In genomic region chr5:131635755-131636479, GRCh38 we compare ENCODE assay signal across 8 cellular contexts. TPM values are rescaled to one million over a fixed set of nuclear protein-coding genes. Genes with fewer than 3 reads are reported as not detected.
DNase-seq lines count a peak whose midpoint lies in the region; ATAC-seq, FAIRE-seq and TF ChIP-seq lines count a peak whose summit lies in the region.

No MANE protein-coding gene starts in this region.

- peak overlapping the region; percentile 92 to 97 for H3K4me3 Mint-ChIP-seq in stimulated activated naive B cell treated with anti-CD40 and anti-IgM and Interleukin-4, amounts not matched to agents 10 μg/mL and 1 μg/mL and 100 μg/mL, for 72 hours

- H2AFZ ChIP-seq in K562 (ENCODE audit: low read depth, low read length): peak overlapping the region; percentile 73

- DNase-seq in NCI-H1092 treated with DMSO at 0.1 percent for 48 hours (lab: John Stamatoyannopoulos, UW): peak; percentile 33
- DNase-seq in NCI-H1092 (lab: John Stamatoyannopoulos, UW): no peak
- peak; percentile 33 for DNase-seq in NCI-H146 (lab: John Stamatoyannopoulos, UW)
- DNase-seq in K562 (ENCODE audit: extremely low read depth in 1 of 4, low spot score in 3 of 4): peak in 2 of 4 experiments; percentile 15 to 43
- peak; percentile 6 for DNase-seq in stimulated activated naive B cell treated with anti-CD40 and anti-IgM and Interleukin-4, amounts not matched to agents 10 μg/mL and 1 μg/mL and 100 μg/mL, for 72 hours
- DNase-seq in activated gamma-delta T cell treated with Interleukin-2 at 50 U/mL for 16 hours: no peak
- DNase-seq in GM10266 (ENCODE audit: extremely low spot score): no peak

- CTCF ChIA-PET in K562 (lab: Yijun Ruan, JAX; ENCODE audit: low intra/inter-chr PET ratio): no interaction called here

- peak overlapping the region; percentile 92 to 99 for H3K9ac ChIP-seq in K562 (ENCODE audit: insufficient read depth in 1 of 2, low read depth in 2 of 2, low read length in 2 of 2)

- no peaks in the 10 kb centered on the region for H3K9me3 Mint-ChIP-seq in stimulated activated naive B cell treated with anti-CD40 and anti-IgM and Interleukin-4, amounts not matched to agents 10 μg/mL and 1 μg/mL and 100 μg/mL, for 72 hours

- peak overlapping the region; percentile 70 for H3K4me3 ChIP-seq in K562

- no peaks in the 10 kb centered on the region for H3K9me3 ChIP-seq in K562 (replicated peaks; ENCODE audit: control insufficient read depth, insufficient read depth, low read depth, low read length)

- peak overlapping the region; percentile 99 for H3K27ac ChIP-seq in K562 (ENCODE audit: extremely low read depth, low read depth, low read length)

- peaks cover 11% of the 10 kb centered on the region for H4K20me1 ChIP-seq in K562 (replicated peaks; ENCODE audit: control insufficient read depth, insufficient read depth, low read length)

- TSS peak; percentile 99 for BruUV-seq in K562 (replicated peaks; lab: Mats Ljungman, UMichigan)

- peaks cover 15% of the 10 kb centered on the region for H3K36me3 ChIP-seq in K562 (ENCODE audit: control insufficient read depth, insufficient read depth, low read length)

- no peaks in the 10 kb centered on the region for H3K27me3 ChIP-seq in K562 (ENCODE audit: control insufficient read depth in 2 of 2, insufficient read depth in 2 of 2, low read length in 2 of 2)

- peaks cover 14 to 48% of the 10 kb centered on the region in 2 experiments for H3K4me1 ChIP-seq in K562 (replicated peaks in 1 of 2; ENCODE audit: control insufficient read depth in 2 of 2, insufficient read depth in 2 of 2, low read length in 2 of 2)

- TF ChIP-seq CTCF in K562 (IDR thresholded peaks at IDR 0.05 in 2 of 3, conservative IDR thresholded peaks at IDR 0.05 in 1 of 3; ENCODE audit: insufficient read depth in 2 of 3, low read depth in 1 of 3, low read length in 3 of 3) (no peak), GM10266 (IDR thresholded peaks at IDR 0.05; ENCODE audit: control insufficient read depth, insufficient read depth, low read depth, missing control alignments) (no peak)

- POLR2A ChIA-PET in K562 (lab: Yijun Ruan, JAX): interaction anchor here (0.7 to 1.4 kb wide), 11 partner anchors 9 to 427 kb away, joined by 3 to 7 read pairs (median 4); partner anchors contain the start of gene FNIP1

- no peaks in the 10 kb centered on the region for H3K27me3 Mint-ChIP-seq in stimulated activated naive B cell treated with anti-CD40 and anti-IgM and Interleukin-4, amounts not matched to agents 10 μg/mL and 1 μg/mL and 100 μg/mL, for 72 hours

- 0 out of 4 replicates have a peak, but pooled peaks of 1 of the 2 experiments have one; percentile 11 for TF ChIP-seq RAD21 in K562 (CRISPR knock-in tag; conservative IDR thresholded peaks at IDR 0.05 in 1 of 2, IDR thresholded peaks at IDR 0.05 in 1 of 2)

- FAIRE-seq in K562 (lab: Jason Lieb, UNC): no peak
- peak; percentile 17 for FAIRE-seq in islet of Langerhans (lab: Jason Lieb, UNC)

- H3K79me2 ChIP-seq in K562 (ENCODE audit: control insufficient read depth, insufficient read depth, low read length): peaks cover 41% of the 10 kb centered on the region

- WGBS in K562 (ENCODE audit: insufficient coverage, low coverage, missing lambda C conversion rate): under 1% methylated on average over 16 of the region's 16 CpGs

- no peak; the same call in 1 of the 2 replicates for TF ChIP-seq POLR2A in K562 (conservative IDR thresholded peaks at IDR 0.05)

- H3K9me1 ChIP-seq in K562 (ENCODE audit: control insufficient read depth, insufficient read depth, low read length): peaks cover 4% of the 10 kb centered on the region

- peak overlapping the region; percentile 97 for H3K27ac Mint-ChIP-seq in stimulated activated naive B cell treated with anti-CD40 and anti-IgM and Interleukin-4, amounts not matched to agents 10 μg/mL and 1 μg/mL and 100 μg/mL, for 72 hours

- ATAC-seq in K562: no peak
- no peak for ATAC-seq in stimulated activated naive B cell treated with anti-CD40 and anti-IgM and Interleukin-4, amounts not matched to agents 10 μg/mL and 1 μg/mL and 100 μg/mL, for 72 hours (replicated peaks)

- peaks cover 25 to 37% of the 10 kb centered on the region in 2 donors for H3K4me1 Mint-ChIP-seq in stimulated activated naive B cell treated with anti-CD40 and anti-IgM and Interleukin-4, amounts not matched to agents 10 μg/mL and 1 μg/mL and 100 μg/mL, for 72 hours

- peaks cover 0 to 4% of the 10 kb centered on the region in 2 donors for H3K36me3 Mint-ChIP-seq in stimulated activated naive B cell treated with anti-CD40 and anti-IgM and Interleukin-4, amounts not matched to agents 10 μg/mL and 1 μg/mL and 100 μg/mL, for 72 hours

- intact Hi-C loops in K562 (cut with micrococcal nuclease): loop anchor here (1.0 to 5.0 kb wide), 4 partner anchors 47 to 374 kb away; partner anchors contain the start of gene FNIP1

- peak overlapping the region; percentile 99 for H3K4me2 ChIP-seq in K562 (ENCODE audit: insufficient read depth, low read length)

- no peak for TF ChIP-seq EP300 in K562 (IDR thresholded peaks at IDR 0.05; ENCODE audit: low read length)

- in situ Hi-C loops in K562 (cut with MboI): no loop called here

TF ChIP-seq in K562, 482 proteins besides CTCF, POLR2A, EP300 and RAD21 (continues in another document):
- TF ChIP-seq SIX5 (IDR thresholded peaks at IDR 0.05; ENCODE audit: borderline replicate concordance in 1 of 2, insufficient read depth in 1 of 2, low read depth in 1 of 2, low read length in 2 of 2): no peak
- TF ChIP-seq ZNF76 (CRISPR knock-in tag; IDR thresholded peaks at IDR 0.05; ENCODE audit: borderline replicate concordance): 0 out of 2 replicates have a peak, but pooled peaks have one; percentile 39
- TF ChIP-seq FOXM1 (IDR thresholded peaks at IDR 0.05; ENCODE audit: low read depth): no peak
- no peak for TF ChIP-seq FOXM1 (CRISPR knock-in tag; IDR thresholded peaks at IDR 0.05; ENCODE audit: low read depth)
- TF ChIP-seq CHD2 (IDR thresholded peaks at IDR 0.05; ENCODE audit: low read depth, low read length): no peak
- peak; percentile 18; the same call in 1 of the 2 replicates for TF ChIP-seq ZNF561 (CRISPR knock-in tag; conservative IDR thresholded peaks at IDR 0.05)
- TF ChIP-seq ZNF165 (CRISPR knock-in tag; IDR thresholded peaks at IDR 0.05; ENCODE audit: borderline replicate concordance): 0 out of 2 replicates have a peak, but pooled peaks have one; percentile 49
- no peak for TF ChIP-seq RBM15 (IDR thresholded peaks at IDR 0.05; ENCODE audit: insufficient read depth, low read length)
- no peak for TF ChIP-seq ZFP91 (CRISPR knock-in tag; IDR thresholded peaks at IDR 0.05)
- TF ChIP-seq BACH1 (tag; IDR thresholded peaks at IDR 0.05): peak; percentile 46; the same call in 1 of the 2 replicates
- TF ChIP-seq ZC3H8 (IDR thresholded peaks at IDR 0.05): no peak
- no peak for TF ChIP-seq NR3C1 (CRISPR knock-in tag; IDR thresholded peaks at IDR 0.05)
- no peak for TF ChIP-seq USF1 (CRISPR knock-in tag; IDR thresholded peaks at IDR 0.05)
- TF ChIP-seq ARID1B (IDR thresholded peaks at IDR 0.05): no peak
- TF ChIP-seq RFX1 (IDR thresholded peaks at IDR 0.05): no peak
- no peak for TF ChIP-seq KDM4B (IDR thresholded peaks at IDR 0.05; ENCODE audit: borderline replicate concordance in 2 of 2, low read depth in 1 of 2)
- no peak for TF ChIP-seq SNAPC5 (CRISPR knock-in tag; IDR thresholded peaks at IDR 0.05)
- TF ChIP-seq ERF (CRISPR knock-in tag; IDR thresholded peaks at IDR 0.05): peak; percentile 11; the same call in 1 of the 2 replicates
- TF ChIP-seq MED1 (CRISPR knock-in tag; IDR thresholded peaks at IDR 0.05; ENCODE audit: borderline replicate concordance): no peak

RNA-seq across cellular contexts. Expression of gene RAPGEF6, which starts 0.9 kb away (rescaled TPM):
- total RNA-seq in K562 (2011; cell fraction: chromatin; rRNA removed; ENCODE audit: low replicate concordance): 73.3 and 301 TPM in 2 replicates
- 30.5 and 43.6 TPM in 2 replicates for total RNA-seq in K562 (2011; cell fraction: nucleolus; rRNA removed)
- 73.5 and 111 TPM in 2 replicates for total RNA-seq in K562 (2011; cell fraction: nucleoplasm; rRNA removed)
- total RNA-seq in K562 (2014; rRNA removed): 12.7 and 13.7 TPM in 2 replicates
- total RNA-seq in K562 (2014; rRNA removed; fragmentation: Illumina TruSeq; extraction: Trizol): 23.4 and 24.9 TPM in 2 replicates
- total RNA-seq in K562 (2015; rRNA removed; fragmentation: Illumina TruSeq; extraction: Trizol): 18.5 and 20.5 TPM in 2 replicates
- 16.8 and 17.7 TPM in 2 replicates for total RNA-seq in K562 (2021)
- 13.9 and 17.1 TPM in 2 replicates for polyA plus RNA-seq in K562 (2011; rRNA removed)
- 6.1 and 7.1 TPM in 2 replicates for polyA plus RNA-seq in K562 (2011; cell fraction: cytosol; rRNA removed)
- 20.9 and 22.2 TPM in 2 replicates for polyA plus RNA-seq in K562 (2011; cell fraction: nucleus; rRNA removed)
- 6.6 and 7.2 TPM in 2 replicates for polyA plus RNA-seq in K562 (2012)
- polyA plus RNA-seq in K562 (2014; fragmentation: Illumina TruSeq; extraction: Trizol): 9.9 and 10.9 TPM in 2 replicates
- 1 to 10 TPM; 2.7 to 3.6 TPM for polyA plus RNA-seq in K562 (2014; fragmentation: Nextera tagmentation; extraction: Ambion mirVana)
- polyA plus RNA-seq in K562 (2014; rRNA removed): 7.7 and 12.5 TPM in 2 replicates
- polyA minus RNA-seq in K562 (2011; rRNA and poly(A)+ RNA removed): 163 and 185 TPM in 2 replicates
- 19.0 and 22.0 TPM in 2 replicates for polyA minus RNA-seq in K562 (2011; cell fraction: cytosol; rRNA and poly(A)+ RNA removed)
- 56.8 and 88.0 TPM in 2 replicates for polyA minus RNA-seq in K562 (2011; cell fraction: nucleus; rRNA and poly(A)+ RNA removed)

Comparison
In these comparisons a context has a peak if more than half of its experiments do, and no peak if none do; other contexts are left out.
1. DNase-seq: peak in NCI-H1092 treated with DMSO at 0.1 percent for 48 hours (single experiment), NCI-H146 (single experiment) and stimulated activated naive B cell treated with anti-CD40 and anti-IgM and Interleukin-4, amounts not matched to agents 10 μg/mL and 1 μg/mL and 100 μg/mL, for 72 hours (single experiment); none in NCI-H1092 (single experiment), activated gamma-delta T cell treated with Interleukin-2 at 50 U/mL for 16 hours (single experiment) and GM10266 (single experiment).